Comparison of ENCODE assay signal across 1 cellular context in the genomic region with DNA sequence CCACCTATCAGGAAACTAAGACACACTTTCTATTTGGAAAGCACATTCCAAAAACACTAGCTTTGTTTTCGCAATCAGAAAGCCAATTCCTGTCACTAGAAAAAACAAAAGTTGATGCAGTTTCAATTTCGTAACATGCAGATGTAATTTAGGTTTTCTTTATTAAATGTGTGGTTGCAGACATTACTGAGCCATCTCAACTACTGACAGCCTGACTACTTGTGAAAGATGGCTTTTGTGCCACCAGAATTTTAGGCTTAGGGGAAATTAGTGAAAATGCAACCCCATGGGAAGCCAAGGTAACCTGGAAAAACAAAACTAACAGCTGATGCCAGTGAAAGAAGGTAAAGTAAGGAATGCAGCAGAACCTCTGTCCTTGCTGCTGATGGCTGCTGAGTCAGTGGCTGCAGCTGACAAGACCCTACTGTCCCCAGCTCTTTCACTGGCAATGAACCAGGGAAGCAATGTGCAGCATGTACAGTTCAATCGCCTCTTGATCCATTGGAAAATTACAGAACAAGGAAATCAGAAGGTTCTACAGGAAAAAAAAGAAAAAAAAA.
TF ChIP-seq lines count a peak whose summit lies in the region.

No MANE protein-coding gene starts in this region.

TF ChIP-seq in GM23338, 12 proteins besides CTCF, POLR2A, EP300 and RAD21 (continued from another document):
- TF ChIP-seq, protein P1, sequence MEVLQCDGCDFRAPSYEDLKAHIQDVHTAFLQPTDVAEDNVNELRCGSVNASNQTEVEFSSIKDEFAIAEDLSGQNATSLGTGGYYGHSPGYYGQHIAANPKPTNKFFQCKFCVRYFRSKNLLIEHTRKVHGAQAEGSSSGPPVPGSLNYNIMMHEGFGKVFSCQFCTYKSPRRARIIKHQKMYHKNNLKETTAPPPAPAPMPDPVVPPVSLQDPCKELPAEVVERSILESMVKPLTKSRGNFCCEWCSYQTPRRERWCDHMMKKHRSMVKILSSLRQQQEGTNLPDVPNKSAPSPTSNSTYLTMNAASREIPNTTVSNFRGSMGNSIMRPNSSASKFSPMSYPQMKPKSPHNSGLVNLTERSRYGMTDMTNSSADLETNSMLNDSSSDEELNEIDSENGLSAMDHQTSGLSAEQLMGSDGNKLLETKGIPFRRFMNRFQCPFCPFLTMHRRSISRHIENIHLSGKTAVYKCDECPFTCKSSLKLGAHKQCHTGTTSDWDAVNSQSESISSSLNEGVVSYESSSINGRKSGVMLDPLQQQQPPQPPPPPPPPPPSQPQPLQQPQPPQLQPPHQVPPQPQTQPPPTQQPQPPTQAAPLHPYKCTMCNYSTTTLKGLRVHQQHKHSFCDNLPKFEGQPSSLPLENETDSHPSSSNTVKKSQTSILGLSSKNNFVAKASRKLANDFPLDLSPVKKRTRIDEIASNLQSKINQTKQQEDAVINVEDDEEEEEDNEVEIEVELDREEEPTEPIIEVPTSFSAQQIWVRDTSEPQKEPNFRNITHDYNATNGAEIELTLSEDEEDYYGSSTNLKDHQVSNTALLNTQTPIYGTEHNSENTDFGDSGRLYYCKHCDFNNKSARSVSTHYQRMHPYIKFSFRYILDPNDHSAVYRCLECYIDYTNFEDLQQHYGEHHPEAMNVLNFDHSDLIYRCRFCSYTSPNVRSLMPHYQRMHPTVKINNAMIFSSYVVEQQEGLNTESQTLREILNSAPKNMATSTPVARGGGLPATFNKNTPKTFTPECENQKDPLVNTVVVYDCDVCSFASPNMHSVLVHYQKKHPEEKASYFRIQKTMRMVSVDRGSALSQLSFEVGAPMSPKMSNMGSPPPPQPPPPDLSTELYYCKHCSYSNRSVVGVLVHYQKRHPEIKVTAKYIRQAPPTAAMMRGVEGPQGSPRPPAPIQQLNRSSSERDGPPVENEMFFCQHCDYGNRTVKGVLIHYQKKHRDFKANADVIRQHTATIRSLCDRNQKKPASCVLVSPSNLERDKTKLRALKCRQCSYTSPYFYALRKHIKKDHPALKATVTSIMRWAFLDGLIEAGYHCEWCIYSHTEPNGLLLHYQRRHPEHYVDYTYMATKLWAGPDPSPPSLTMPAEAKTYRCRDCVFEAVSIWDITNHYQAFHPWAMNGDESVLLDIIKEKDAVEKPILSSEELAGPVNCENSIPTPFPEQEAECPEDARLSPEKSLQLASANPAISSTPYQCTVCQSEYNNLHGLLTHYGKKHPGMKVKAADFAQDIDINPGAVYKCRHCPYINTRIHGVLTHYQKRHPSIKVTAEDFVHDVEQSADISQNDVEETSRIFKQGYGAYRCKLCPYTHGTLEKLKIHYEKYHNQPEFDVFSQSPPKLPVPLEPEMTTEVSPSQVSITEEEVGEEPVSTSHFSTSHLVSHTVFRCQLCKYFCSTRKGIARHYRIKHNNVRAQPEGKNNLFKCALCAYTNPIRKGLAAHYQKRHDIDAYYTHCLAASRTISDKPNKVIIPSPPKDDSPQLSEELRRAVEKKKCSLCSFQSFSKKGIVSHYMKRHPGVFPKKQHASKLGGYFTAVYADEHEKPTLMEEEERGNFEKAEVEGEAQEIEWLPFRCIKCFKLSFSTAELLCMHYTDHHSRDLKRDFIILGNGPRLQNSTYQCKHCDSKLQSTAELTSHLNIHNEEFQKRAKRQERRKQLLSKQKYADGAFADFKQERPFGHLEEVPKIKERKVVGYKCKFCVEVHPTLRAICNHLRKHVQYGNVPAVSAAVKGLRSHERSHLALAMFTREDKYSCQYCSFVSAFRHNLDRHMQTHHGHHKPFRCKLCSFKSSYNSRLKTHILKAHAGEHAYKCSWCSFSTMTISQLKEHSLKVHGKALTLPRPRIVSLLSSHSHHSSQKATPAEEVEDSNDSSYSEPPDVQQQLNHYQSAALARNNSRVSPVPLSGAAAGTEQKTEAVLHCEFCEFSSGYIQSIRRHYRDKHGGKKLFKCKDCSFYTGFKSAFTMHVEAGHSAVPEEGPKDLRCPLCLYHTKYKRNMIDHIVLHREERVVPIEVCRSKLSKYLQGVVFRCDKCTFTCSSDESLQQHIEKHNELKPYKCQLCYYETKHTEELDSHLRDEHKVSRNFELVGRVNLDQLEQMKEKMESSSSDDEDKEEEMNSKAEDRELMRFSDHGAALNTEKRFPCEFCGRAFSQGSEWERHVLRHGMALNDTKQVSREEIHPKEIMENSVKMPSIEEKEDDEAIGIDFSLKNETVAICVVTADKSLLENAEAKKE (CRISPR knock-in tag; IDR thresholded peaks at IDR 0.05): no peak
- TF ChIP-seq, protein P2, sequence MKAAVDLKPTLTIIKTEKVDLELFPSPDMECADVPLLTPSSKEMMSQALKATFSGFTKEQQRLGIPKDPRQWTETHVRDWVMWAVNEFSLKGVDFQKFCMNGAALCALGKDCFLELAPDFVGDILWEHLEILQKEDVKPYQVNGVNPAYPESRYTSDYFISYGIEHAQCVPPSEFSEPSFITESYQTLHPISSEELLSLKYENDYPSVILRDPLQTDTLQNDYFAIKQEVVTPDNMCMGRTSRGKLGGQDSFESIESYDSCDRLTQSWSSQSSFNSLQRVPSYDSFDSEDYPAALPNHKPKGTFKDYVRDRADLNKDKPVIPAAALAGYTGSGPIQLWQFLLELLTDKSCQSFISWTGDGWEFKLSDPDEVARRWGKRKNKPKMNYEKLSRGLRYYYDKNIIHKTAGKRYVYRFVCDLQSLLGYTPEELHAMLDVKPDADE (IDR thresholded peaks at IDR 0.05): no peak
- no peak for TF ChIP-seq ZNF331 (CRISPR knock-in tag; IDR thresholded peaks at IDR 0.05; ENCODE audit: low read depth)
- TF ChIP-seq NANOG (IDR thresholded peaks at IDR 0.05; ENCODE audit: borderline replicate concordance): no peak
